Comparison of ENCODE assay signal across 12 cellular contexts in genomic region chr1:150110066-150110465, GRCh38.
DNase-seq lines count a peak whose midpoint lies in the region; ATAC-seq lines count a peak whose summit lies in the region.
"Had no signal": no experiment of that assay in that cellular context is flagged by ENCODE, and none has a peak within 500 bp of the region (broad histone marks: within the 10 kb centered on the region; RNA-seq: fewer than 3 reads in every experiment).

No MANE protein-coding gene starts in this region.

- peak overlapping the region; percentile 33 for H3K27ac Mint-ChIP-seq in stimulated activated naive CD8-positive, alpha-beta T cell treated with anti-CD3 and anti-CD28 coated beads, Interleukin-15, Interleukin-2, amounts not matched to agents 100 ng/mL and 50 ng/mL, for 24 hours
- peak overlapping the region; percentile 85 for H3K27ac Mint-ChIP-seq in activated naive CD8-positive, alpha-beta T cell
- no peak overlapping the region for H3K27ac Mint-ChIP-seq in memory B cell
- H3K27ac Mint-ChIP-seq in stimulated activated naive B cell treated with anti-CD40 and anti-IgM and Interleukin-4, amounts not matched to agents 10 μg/mL and 1 μg/mL and 100 μg/mL, for 72 hours, result no peak overlapping the region

- ATAC-seq in stimulated activated naive CD8-positive, alpha-beta T cell treated with anti-CD3 and anti-CD28 coated beads, Interleukin-15, Interleukin-2, amounts not matched to agents 100 U/mL and 50 U/mL, for 24 hours, result no peak
- ATAC-seq in memory B cell (ENCODE audit: low read depth), result no peak
- ATAC-seq in stimulated activated naive B cell treated with anti-CD40 and anti-IgM and Interleukin-4, amounts not matched to agents 10 μg/mL and 1 μg/mL and 100 μg/mL, for 72 hours (replicated peaks), result no peak

- no peaks in the 10 kb centered on the region for H3K27me3 Mint-ChIP-seq in stimulated activated naive CD8-positive, alpha-beta T cell treated with anti-CD3 and anti-CD28 coated beads, Interleukin-15, Interleukin-2, amounts not matched to agents 100 ng/mL and 50 ng/mL, for 24 hours
- H3K27me3 Mint-ChIP-seq in activated naive CD8-positive, alpha-beta T cell, result no peaks in the 10 kb centered on the region
- H3K27me3 Mint-ChIP-seq in memory B cell, result no peaks in the 10 kb centered on the region
- no peaks in the 10 kb centered on the region for H3K27me3 Mint-ChIP-seq in stimulated activated naive B cell treated with anti-CD40 and anti-IgM and Interleukin-4, amounts not matched to agents 10 μg/mL and 1 μg/mL and 100 μg/mL, for 72 hours

- H3K36me3 Mint-ChIP-seq in stimulated activated naive CD8-positive, alpha-beta T cell treated with anti-CD3 and anti-CD28 coated beads, Interleukin-15, Interleukin-2, amounts not matched to agents 100 ng/mL and 50 ng/mL, for 24 hours (ENCODE audit: low read depth), result peaks cover 44% of the 10 kb centered on the region
- peaks cover 14% of the 10 kb centered on the region for H3K36me3 Mint-ChIP-seq in activated naive CD8-positive, alpha-beta T cell
- peaks cover 13% of the 10 kb centered on the region for H3K36me3 Mint-ChIP-seq in memory B cell
- H3K36me3 Mint-ChIP-seq in stimulated activated naive B cell treated with anti-CD40 and anti-IgM and Interleukin-4, amounts not matched to agents 10 μg/mL and 1 μg/mL and 100 μg/mL, for 72 hours, result peaks cover 36 to 48% of the 10 kb centered on the region in 2 donors

- peaks cover 7% of the 10 kb centered on the region for H3K9me3 Mint-ChIP-seq in stimulated activated naive CD8-positive, alpha-beta T cell treated with anti-CD3 and anti-CD28 coated beads, Interleukin-15, Interleukin-2, amounts not matched to agents 100 ng/mL and 50 ng/mL, for 24 hours
- peaks cover 9% of the 10 kb centered on the region for H3K9me3 Mint-ChIP-seq in activated naive CD8-positive, alpha-beta T cell (ENCODE audit: low read depth)
- peaks cover 1% of the 10 kb centered on the region for H3K9me3 Mint-ChIP-seq in memory B cell
- H3K9me3 Mint-ChIP-seq in stimulated activated naive B cell treated with anti-CD40 and anti-IgM and Interleukin-4, amounts not matched to agents 10 μg/mL and 1 μg/mL and 100 μg/mL, for 72 hours, result peaks cover 2% of the 10 kb centered on the region in 2 donors

- no peak for DNase-seq in stimulated activated naive CD8-positive, alpha-beta T cell treated with anti-CD3 and anti-CD28 coated beads, Interleukin-15, Interleukin-2, amounts not matched to agents 100 U/mL and 50 U/mL, for 24 hours
- DNase-seq in memory B cell (ENCODE audit: low spot score in 2 of 2) (no peak), NCI-H2171 (lab: John Stamatoyannopoulos, UW) (no peak), glomerular visceral epithelial cell (ENCODE audit: extremely low spot score) (no peak)
- DNase-seq in stimulated activated naive B cell treated with anti-CD40 and anti-IgM and Interleukin-4, amounts not matched to agents 10 μg/mL and 1 μg/mL and 100 μg/mL, for 72 hours, result no peak
- no peak for DNase-seq in activated CD8-positive, alpha-beta memory T cell treated with anti-CD3 and anti-CD28 coated beads, Interleukin-2, amount 50 U/mL, for 4 hours
- DNase-seq: AML-193, mesenchymal stem cell, NCI-H1048, NCI-H226 had no signal

- peak overlapping the region; percentile 45 for H3K4me3 Mint-ChIP-seq in stimulated activated naive CD8-positive, alpha-beta T cell treated with anti-CD3 and anti-CD28 coated beads, Interleukin-15, Interleukin-2, amounts not matched to agents 100 ng/mL and 50 ng/mL, for 24 hours
- H3K4me3 Mint-ChIP-seq in activated naive CD8-positive, alpha-beta T cell, result peak overlapping the region; percentile 78
- H3K4me3 Mint-ChIP-seq in memory B cell, result peak overlapping the region; percentile 24
- H3K4me3 Mint-ChIP-seq in stimulated activated naive B cell treated with anti-CD40 and anti-IgM and Interleukin-4, amounts not matched to agents 10 μg/mL and 1 μg/mL and 100 μg/mL, for 72 hours, result no peak overlapping the region

- peaks cover 60% of the 10 kb centered on the region for H3K4me1 Mint-ChIP-seq in stimulated activated naive CD8-positive, alpha-beta T cell treated with anti-CD3 and anti-CD28 coated beads, Interleukin-15, Interleukin-2, amounts not matched to agents 100 ng/mL and 50 ng/mL, for 24 hours (ENCODE audit: low read depth)
- peaks cover 70% of the 10 kb centered on the region for H3K4me1 Mint-ChIP-seq in activated naive CD8-positive, alpha-beta T cell (ENCODE audit: low read depth)
- peaks cover 13% of the 10 kb centered on the region for H3K4me1 Mint-ChIP-seq in memory B cell
- peaks cover 2 to 23% of the 10 kb centered on the region in 2 donors for H3K4me1 Mint-ChIP-seq in stimulated activated naive B cell treated with anti-CD40 and anti-IgM and Interleukin-4, amounts not matched to agents 10 μg/mL and 1 μg/mL and 100 μg/mL, for 72 hours

Comparison
In these comparisons a context has a peak if more than half of its experiments do, and no peak if none do; other contexts are left out.
1. H3K27ac Mint-ChIP-seq: peak in stimulated activated naive CD8-positive, alpha-beta T cell treated with anti-CD3 and anti-CD28 coated beads, Interleukin-15, Interleukin-2, amounts not matched to agents 100 ng/mL and 50 ng/mL, for 24 hours (single experiment) and activated naive CD8-positive, alpha-beta T cell (single experiment); none in memory B cell (single experiment) and stimulated activated naive B cell treated with anti-CD40 and anti-IgM and Interleukin-4, amounts not matched to agents 10 μg/mL and 1 μg/mL and 100 μg/mL, for 72 hours (single experiment).
2. H3K4me3 Mint-ChIP-seq: peak in stimulated activated naive CD8-positive, alpha-beta T cell treated with anti-CD3 and anti-CD28 coated beads, Interleukin-15, Interleukin-2, amounts not matched to agents 100 ng/mL and 50 ng/mL, for 24 hours (single experiment), activated naive CD8-positive, alpha-beta T cell (single experiment) and memory B cell (single experiment); none in stimulated activated naive B cell treated with anti-CD40 and anti-IgM and Interleukin-4, amounts not matched to agents 10 μg/mL and 1 μg/mL and 100 μg/mL, for 72 hours (0 of 2).